ENCODE assay signal across 21 cellular contexts in genomic region chr4:10080874-10081606, GRCh38. TPM values are rescaled to one million over a fixed set of nuclear protein-coding genes. Genes with fewer than 3 reads are reported as not detected.
A peak's percentile ranks its signal among the peaks of the same experiment; 100 is the strongest.
DNase-seq lines count a peak whose midpoint lies in the region; ATAC-seq and TF ChIP-seq lines count a peak whose summit lies in the region.
"Had no signal": no experiment of that assay in that cellular context is flagged by ENCODE, and none has a peak within 500 bp of the region (broad histone marks: within the 10 kb centered on the region; RNA-seq: fewer than 3 reads in every experiment).

No MANE protein-coding gene starts in this region.

- H3K4me3 ChIP-seq in heart right ventricle (no peak overlapping the region), lower lobe of right lung (no peak overlapping the region), suprapubic skin (no peak overlapping the region)
- H3K4me3 ChIP-seq: hepatocyte, ovary, SJSA1, thyroid gland had no signal

- H3K36me3 ChIP-seq in heart right ventricle (peaks cover 11 to 100% (median 87%) of the 10 kb centered on the region in 9 donors), lower lobe of right lung (peaks cover 100% of the 10 kb centered on the region), suprapubic skin (peaks cover 100% of the 10 kb centered on the region)
- H3K36me3 ChIP-seq: ovary had no signal

- DNase-seq in Right ventricle myocardium superior (peak; percentile 32), heart right ventricle (no peak), lower lobe of right lung (peak; percentile 36), suprapubic skin (ENCODE audit: low spot score in 2 of 2) (peak; percentile 39 to 56), SK-N-DZ (ENCODE audit: low spot score) (no peak), dermis blood vessel endothelial cell (no peak)
- DNase-seq in activated naive CD4-positive, alpha-beta T cell treated with anti-CD3 and anti-CD28 coated beads, Interleukin-2, amount 50 U/mL, for 16 hours: peak; percentile 1
- DNase-seq: activated CD4-positive, alpha-beta T cell treated with anti-CD3 and anti-CD28 coated beads, Interleukin-2, amount 10 ng/mL, durations not matched to agents 7 days and 5 days; COR-L47; EL; kidney glomerular epithelial cell; MM.1S; NCI-H1930; NCI-H446 treated with DMSO at 0.1 percent for 48 hours; stimulated activated CD4-positive, alpha-beta T cell treated with anti-CD3 and anti-CD28 coated beads, Interleukin-4, amount 100 ng/mL, for 4 hours; T1000 had no signal

- ATAC-seq in Right ventricle myocardium superior (ENCODE audit: poor library complexity) (no peak), heart right ventricle (no peak), lower lobe of right lung (no peak), GM21390 (IDR thresholded peaks at IDR 0.05; ENCODE audit: unreplicated experiment) (no peak)

- TF ChIP-seq POLR2A in suprapubic skin (IDR thresholded peaks at IDR 0.05): no peak

- no peak for TF ChIP-seq CTCF in heart right ventricle (IDR thresholded peaks at IDR 0.05)
- TF ChIP-seq CTCF in lower lobe of right lung (IDR thresholded peaks at IDR 0.05): no peak
- no peak for TF ChIP-seq CTCF in suprapubic skin (IDR thresholded peaks at IDR 0.05)

- H3K4me1 ChIP-seq in heart right ventricle: peaks cover 16 to 67% (median 59%) of the 10 kb centered on the region in 9 donors
- peaks cover 17% of the 10 kb centered on the region for H3K4me1 ChIP-seq in lower lobe of right lung
- peaks cover 3% of the 10 kb centered on the region for H3K4me1 ChIP-seq in suprapubic skin
- H3K4me1 ChIP-seq: SJSA1 had no signal

- H3K9me3 ChIP-seq in heart right ventricle: no peaks in the 10 kb centered on the region
- no peaks in the 10 kb centered on the region for H3K9me3 ChIP-seq in lower lobe of right lung
- no peaks in the 10 kb centered on the region for H3K9me3 ChIP-seq in suprapubic skin
- H3K9me3 ChIP-seq: ovary, SJSA1, thyroid gland had no signal

- WGBS in heart right ventricle, 2 donors: 92 to 95% methylated on average over 17 of the region's 17 CpGs
- 87% methylated on average over 17 of the region's 17 CpGs for WGBS in suprapubic skin

- H3K27ac ChIP-seq in heart right ventricle: peak overlapping the region in 4 of 10 donors; percentile 14 to 53 (median 30)
- no peak overlapping the region for H3K27ac ChIP-seq in lower lobe of right lung
- H3K27ac ChIP-seq in suprapubic skin: no peak overlapping the region
- H3K27ac ChIP-seq: hepatocyte, ovary, SJSA1, thyroid gland had no signal

- H3K27me3 ChIP-seq in heart right ventricle (no peaks in the 10 kb centered on the region), lower lobe of right lung (ENCODE audit: low read depth) (no peaks in the 10 kb centered on the region), suprapubic skin (no peaks in the 10 kb centered on the region)
- H3K27me3 ChIP-seq: hepatocyte, ovary, SJSA1, thyroid gland had no signal

- no peak for TF ChIP-seq EP300 in suprapubic skin (IDR thresholded peaks at IDR 0.05)

- intact Hi-C loops in Right ventricle myocardium superior (cut with DNase I) (no loop called here), heart right ventricle (cut with DNase I) (no loop called here), lower lobe of right lung (cut with DNase I) (no loop called here)

RNA-seq across cellular contexts. Expression of gene WDR1, which starts 35.6 kb away (rescaled TPM):
- total RNA-seq in Right ventricle myocardium superior (183 TPM), heart right ventricle (100 to 1,000 TPM; 155 to 302 (median 177) TPM), lower lobe of right lung (233 TPM), suprapubic skin (100 to 1,000 TPM; 113 to 126 (median 117) TPM), dermis blood vessel endothelial cell (344 and 584 TPM in 2 replicates)
- 100 to 1,000 TPM in 1 of 2 donors, 10 to 100 TPM in 1; 51.9 to 266 TPM for polyA plus RNA-seq in heart right ventricle
- 51.3 and 55.2 TPM in 2 replicates for polyA plus RNA-seq in SK-N-DZ (2014; cell fraction: cytosol; rRNA removed)
- 42.2 and 42.5 TPM in 2 replicates for polyA plus RNA-seq in SK-N-DZ (2014; cell fraction: nucleus; rRNA removed)

RNA-seq across cellular contexts. Expression of gene SLC2A9, which starts 59.7 kb away (rescaled TPM):
- total RNA-seq in Right ventricle myocardium superior: 8.8 TPM
- 10 to 100 TPM in 2 of 10 donors, 1 to 10 TPM in 8; 3.2 to 10.9 (median 5.8) TPM for total RNA-seq in heart right ventricle
- polyA plus RNA-seq in heart right ventricle: 1 to 10 TPM; 3.1 to 3.8 TPM
- total RNA-seq in lower lobe of right lung: 25.2 TPM
- 1 to 10 TPM; 3.5 to 9.2 (median 8.1) TPM for total RNA-seq in suprapubic skin
- not detected in 2 replicates for polyA plus RNA-seq in SK-N-DZ (2014; cell fraction: cytosol; rRNA removed)
- polyA plus RNA-seq in SK-N-DZ (2014; cell fraction: nucleus; rRNA removed): not detected in 2 replicates
- 0.74 and 2.9 TPM in 2 replicates for total RNA-seq in dermis blood vessel endothelial cell
- total RNA-seq: SJSA1 had no signal

Comparison
In these comparisons a context has a peak if more than half of its experiments do, and no peak if none do; other contexts are left out.
1. DNase-seq: peak in Right ventricle myocardium superior (single experiment), activated naive CD4-positive, alpha-beta T cell treated with anti-CD3 and anti-CD28 coated beads, Interleukin-2, amount 50 U/mL, for 16 hours (single experiment), lower lobe of right lung (single experiment) and suprapubic skin (2 of 2); none in heart right ventricle (0 of 2), SK-N-DZ (single experiment) and dermis blood vessel endothelial cell (single experiment).